In genomic region chr11:92411431-92411830, GRCh38 we compare ENCODE assay signal across 27 cellular contexts.
"Had no signal": no experiment of that assay in that cellular context is flagged by ENCODE, and none has a peak within 500 bp of the region (broad histone marks: within the 10 kb centered on the region; RNA-seq: fewer than 3 reads in every experiment).

No MANE protein-coding gene starts in this region.

- H3K27me3 ChIP-seq: colonic mucosa, esophagus muscularis mucosa, foreskin keratinocyte, gastroesophageal sphincter, heart left ventricle, hepatocyte, ovary, sigmoid colon, testis, tibial artery had no signal

- H3K36me3 Mint-ChIP-seq: naive thymus-derived CD4-positive, alpha-beta T cell; stimulated activated effector memory CD8-positive, alpha-beta T cell treated with anti-CD3 and anti-CD28 coated beads, Interleukin-12 subunit alpha, Interleukin-12 subunit beta, amount 100 ng/mL, for 72 hours; type B pancreatic cell had no signal

- H3K79me2 ChIP-seq: hepatocyte had no signal

- H3K4me2 ChIP-seq: hepatocyte had no signal

- H3K36me3 ChIP-seq: colonic mucosa, esophagus muscularis mucosa, gastroesophageal sphincter, heart left ventricle, ovary, sigmoid colon, tibial artery had no signal

- H3K4me1 ChIP-seq: colonic mucosa, gastroesophageal sphincter, heart left ventricle, psoas muscle, sigmoid colon, testis had no signal

- H3K9me3 Mint-ChIP-seq: dendritic cell treated with granulocyte-macrophage colony-stimulating factor and Interleukin-4, amounts not matched to agents 40 ng/mL and 50 ng/mL, for 4 days; nephron; type B pancreatic cell had no signal

- H3K4me3 Mint-ChIP-seq: dendritic cell treated with granulocyte-macrophage colony-stimulating factor and Interleukin-4, amounts not matched to agents 40 ng/mL and 50 ng/mL, for 4 days; naive thymus-derived CD4-positive, alpha-beta T cell; nephron; stimulated activated effector memory CD8-positive, alpha-beta T cell treated with anti-CD3 and anti-CD28 coated beads, Interleukin-12 subunit alpha, Interleukin-12 subunit beta, amount 100 ng/mL, for 72 hours; type B pancreatic cell had no signal

- H2AFZ ChIP-seq: hepatocyte had no signal

- DNase-seq: colonic mucosa; effector CD8-positive, alpha-beta T cell; foreskin keratinocyte; heart left ventricle; mesenchymal stem cell; midbrain; naive thymus-derived CD4-positive, alpha-beta T cell; occipital lobe; ovary; posterior cingulate gyrus; psoas muscle; right cardiac atrium; sigmoid colon; stimulated activated CD4-positive, alpha-beta T cell treated with anti-CD3 and anti-CD28 coated beads, Interleukin-2, amount 100 ng/mL, for 24 hours; stimulated activated CD4-positive, alpha-beta T cell treated with anti-CD3 and anti-CD28 coated beads, Interleukin-4, amount 100 ng/mL, for 24 hours; stimulated activated naive CD4-positive, alpha-beta T cell treated with Interleukin-2 at 50 U/mL for 16 hours; substantia nigra; testis; tibial artery had no signal

- H3K27me3 Mint-ChIP-seq: dendritic cell treated with granulocyte-macrophage colony-stimulating factor and Interleukin-4, amounts not matched to agents 40 ng/mL and 50 ng/mL, for 4 days; naive thymus-derived CD4-positive, alpha-beta T cell; type B pancreatic cell had no signal

- H3K27ac ChIP-seq: colonic mucosa, esophagus muscularis mucosa, foreskin keratinocyte, gastroesophageal sphincter, heart left ventricle, hepatocyte, ovary, psoas muscle, sigmoid colon, testis, tibial artery had no signal

- H3K4me1 Mint-ChIP-seq: naive thymus-derived CD4-positive, alpha-beta T cell; stimulated activated effector memory CD8-positive, alpha-beta T cell treated with anti-CD3 and anti-CD28 coated beads, Interleukin-12 subunit alpha, Interleukin-12 subunit beta, amount 100 ng/mL, for 72 hours had no signal

- H3K27ac Mint-ChIP-seq: dendritic cell treated with granulocyte-macrophage colony-stimulating factor and Interleukin-4, amounts not matched to agents 40 ng/mL and 50 ng/mL, for 4 days; naive thymus-derived CD4-positive, alpha-beta T cell; nephron; stimulated activated effector memory CD8-positive, alpha-beta T cell treated with anti-CD3 and anti-CD28 coated beads, Interleukin-12 subunit alpha, Interleukin-12 subunit beta, amount 100 ng/mL, for 72 hours; type B pancreatic cell had no signal

- H3K4me3 ChIP-seq: colonic mucosa, esophagus muscularis mucosa, gastroesophageal sphincter, heart left ventricle, hepatocyte, ovary, psoas muscle, sigmoid colon, testis, tibial artery had no signal

- ATAC-seq: foreskin keratinocyte; gastroesophageal sphincter; heart left ventricle; left lobe of liver; naive thymus-derived CD4-positive, alpha-beta T cell; psoas muscle; right cardiac atrium; stimulated activated effector memory CD8-positive, alpha-beta T cell treated with anti-CD3 and anti-CD28 coated beads, Interleukin-12 subunit alpha, Interleukin-12 subunit beta, amount 100 ng/mL, for 72 hours had no signal
